In the genomic region with DNA sequence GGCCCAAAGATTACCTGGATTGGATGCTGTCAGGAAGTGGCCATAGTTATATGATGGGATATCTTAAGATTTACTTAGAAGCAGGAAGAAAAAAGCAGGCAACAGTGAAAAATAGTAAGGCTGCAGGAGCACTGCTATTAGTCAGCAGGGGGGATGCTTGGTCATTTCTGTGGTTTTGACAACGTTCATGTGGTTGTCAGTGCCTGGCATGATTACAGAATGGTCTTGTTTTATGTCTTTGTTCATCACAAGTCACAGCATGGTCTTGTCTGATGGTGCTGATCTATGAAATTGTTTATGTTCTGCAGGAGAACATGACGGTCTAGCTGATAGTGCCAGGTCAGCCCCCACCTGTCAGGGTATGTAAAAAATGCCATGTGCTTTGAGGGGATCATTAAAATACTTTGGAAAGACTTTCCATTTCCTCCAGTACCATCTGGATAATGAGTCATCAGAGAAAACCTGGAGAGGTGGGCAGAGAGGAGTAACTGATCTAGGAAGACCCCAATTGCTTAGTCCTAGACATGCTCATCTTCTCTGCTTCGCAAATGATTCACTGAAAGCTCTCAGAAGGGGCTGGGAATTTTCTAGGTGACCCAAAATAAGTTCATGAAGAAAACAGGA, we compare ENCODE assay signal across 8 cellular contexts. TPM values are rescaled to one million over a fixed set of nuclear protein-coding genes. Genes with fewer than 3 reads are reported as not detected.
DNase-seq lines count a peak whose midpoint lies in the region; ATAC-seq and TF ChIP-seq lines count a peak whose summit lies in the region.

No MANE protein-coding gene starts in this region.

- peak; percentile 88 for DNase-seq in Daoy (ENCODE audit: low read depth)
- peak; percentile 75 for DNase-seq in NCI-H226
- peak; percentile 82 for DNase-seq in fibroblast of peridontal ligament (ENCODE audit: extremely low read depth)
- no peak for DNase-seq in NCI-H2196 treated with DMSO at 0.1 percent for 48 hours (lab: John Stamatoyannopoulos, UW; ENCODE audit: unreplicated experiment)
- DNase-seq in stimulated activated naive CD4-positive, alpha-beta T cell treated with Interleukin-2 at 50 U/mL for 16 hours (lab: John Stamatoyannopoulos, UW): no peak
- DNase-seq in right atrium auricular region (ENCODE audit: low spot score): no peak
- no peak for DNase-seq in HEK293T (ENCODE audit: extremely low spot score)

- H3K4me1 ChIP-seq in right atrium auricular region: no peaks in the 10 kb centered on the region

- no peak overlapping the region for H3K27ac ChIP-seq in right atrium auricular region

- no peaks in the 10 kb centered on the region for H3K9me3 ChIP-seq in right atrium auricular region

- no peak for TF ChIP-seq CTCF in right atrium auricular region (IDR thresholded peaks at IDR 0.05)

- POLR2A ChIA-PET in HEK293T (lab: Yijun Ruan, JAX): no interaction called here

- CTCF ChIA-PET in HEK293T (lab: Yijun Ruan, JAX): no interaction called here

- ATAC-seq in GM21528 (IDR thresholded peaks at IDR 0.05; ENCODE audit: low FRiP score, unreplicated experiment): peak; percentile 59

- no peak overlapping the region for H3K4me3 ChIP-seq in right atrium auricular region

- no peaks in the 10 kb centered on the region for H3K36me3 ChIP-seq in right atrium auricular region

- no peaks in the 10 kb centered on the region for H3K27me3 ChIP-seq in right atrium auricular region

TF ChIP-seq in HEK293T, 16 proteins besides CTCF, POLR2A, EP300 and RAD21:
- no peak for TF ChIP-seq ZNF384 (IDR thresholded peaks at IDR 0.05)
- TF ChIP-seq ARNT (IDR thresholded peaks at IDR 0.05): no peak
- TF ChIP-seq SP1 (IDR thresholded peaks at IDR 0.05): no peak
- TF ChIP-seq TARDBP (IDR thresholded peaks at IDR 0.05): no peak
- no peak for TF ChIP-seq NFRKB (IDR thresholded peaks at IDR 0.05)
- TF ChIP-seq SUZ12 (IDR thresholded peaks at IDR 0.05): no peak
- TF ChIP-seq FOXA1 (IDR thresholded peaks at IDR 0.05): no peak

RNA-seq across cellular contexts. Expression of gene PLGRKT, which starts 48.5 kb away (rescaled TPM):
- 59.3 and 73.3 TPM in 2 replicates for total RNA-seq in Daoy (2014; rRNA removed; shearing (Covaris generic))
- total RNA-seq in right atrium auricular region: 10 to 100 TPM; 17.6 to 30.4 TPM

RNA-seq across cellular contexts. Expression of gene RLN1, which starts 49.5 kb away (rescaled TPM):
- total RNA-seq in Daoy (2014; rRNA removed; shearing (Covaris generic)): 0.11 and 0.21 TPM in 2 replicates
- under 1 TPM in 1 of 2 donors, not detected in 1; 0.71 TPM for total RNA-seq in right atrium auricular region

Comparison
In these comparisons a context has a peak if more than half of its experiments do, and no peak if none do; other contexts are left out.
1. DNase-seq: peak in Daoy (single experiment), NCI-H226 (single experiment) and fibroblast of peridontal ligament (single experiment); none in NCI-H2196 treated with DMSO at 0.1 percent for 48 hours (single experiment), stimulated activated naive CD4-positive, alpha-beta T cell treated with Interleukin-2 at 50 U/mL for 16 hours (single experiment), right atrium auricular region (single experiment) and HEK293T (single experiment).